ENCODE assay signal across 1 cellular context in the genomic region with DNA sequence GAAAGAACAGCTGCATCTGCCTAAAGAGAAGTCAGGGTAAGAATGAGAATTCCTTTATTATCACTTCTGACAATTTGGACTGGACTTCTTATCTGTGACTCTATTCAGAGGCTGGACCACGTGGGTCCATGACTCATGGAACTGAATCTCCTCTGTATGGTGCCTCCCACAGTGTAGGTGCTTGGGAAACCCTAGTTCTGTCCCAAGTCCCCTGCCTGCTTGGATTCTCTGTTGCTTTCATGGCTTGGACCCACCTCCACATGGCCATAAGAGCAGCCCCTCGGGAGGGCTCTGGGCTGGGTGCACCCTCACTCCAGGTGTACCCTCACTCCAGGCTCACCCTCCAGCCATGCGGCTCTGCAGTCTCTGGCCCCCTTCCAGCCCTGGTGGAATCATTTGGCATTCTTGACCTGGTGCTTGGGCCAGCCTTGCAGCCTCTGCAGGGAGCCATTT.
TF ChIP-seq lines count a peak whose summit lies in the region.

No MANE protein-coding gene starts in this region.

TF ChIP-seq in K562, 482 proteins besides CTCF, POLR2A, EP300 and RAD21 (continued from another document and continues in another):
- TF ChIP-seq, protein P1, sequence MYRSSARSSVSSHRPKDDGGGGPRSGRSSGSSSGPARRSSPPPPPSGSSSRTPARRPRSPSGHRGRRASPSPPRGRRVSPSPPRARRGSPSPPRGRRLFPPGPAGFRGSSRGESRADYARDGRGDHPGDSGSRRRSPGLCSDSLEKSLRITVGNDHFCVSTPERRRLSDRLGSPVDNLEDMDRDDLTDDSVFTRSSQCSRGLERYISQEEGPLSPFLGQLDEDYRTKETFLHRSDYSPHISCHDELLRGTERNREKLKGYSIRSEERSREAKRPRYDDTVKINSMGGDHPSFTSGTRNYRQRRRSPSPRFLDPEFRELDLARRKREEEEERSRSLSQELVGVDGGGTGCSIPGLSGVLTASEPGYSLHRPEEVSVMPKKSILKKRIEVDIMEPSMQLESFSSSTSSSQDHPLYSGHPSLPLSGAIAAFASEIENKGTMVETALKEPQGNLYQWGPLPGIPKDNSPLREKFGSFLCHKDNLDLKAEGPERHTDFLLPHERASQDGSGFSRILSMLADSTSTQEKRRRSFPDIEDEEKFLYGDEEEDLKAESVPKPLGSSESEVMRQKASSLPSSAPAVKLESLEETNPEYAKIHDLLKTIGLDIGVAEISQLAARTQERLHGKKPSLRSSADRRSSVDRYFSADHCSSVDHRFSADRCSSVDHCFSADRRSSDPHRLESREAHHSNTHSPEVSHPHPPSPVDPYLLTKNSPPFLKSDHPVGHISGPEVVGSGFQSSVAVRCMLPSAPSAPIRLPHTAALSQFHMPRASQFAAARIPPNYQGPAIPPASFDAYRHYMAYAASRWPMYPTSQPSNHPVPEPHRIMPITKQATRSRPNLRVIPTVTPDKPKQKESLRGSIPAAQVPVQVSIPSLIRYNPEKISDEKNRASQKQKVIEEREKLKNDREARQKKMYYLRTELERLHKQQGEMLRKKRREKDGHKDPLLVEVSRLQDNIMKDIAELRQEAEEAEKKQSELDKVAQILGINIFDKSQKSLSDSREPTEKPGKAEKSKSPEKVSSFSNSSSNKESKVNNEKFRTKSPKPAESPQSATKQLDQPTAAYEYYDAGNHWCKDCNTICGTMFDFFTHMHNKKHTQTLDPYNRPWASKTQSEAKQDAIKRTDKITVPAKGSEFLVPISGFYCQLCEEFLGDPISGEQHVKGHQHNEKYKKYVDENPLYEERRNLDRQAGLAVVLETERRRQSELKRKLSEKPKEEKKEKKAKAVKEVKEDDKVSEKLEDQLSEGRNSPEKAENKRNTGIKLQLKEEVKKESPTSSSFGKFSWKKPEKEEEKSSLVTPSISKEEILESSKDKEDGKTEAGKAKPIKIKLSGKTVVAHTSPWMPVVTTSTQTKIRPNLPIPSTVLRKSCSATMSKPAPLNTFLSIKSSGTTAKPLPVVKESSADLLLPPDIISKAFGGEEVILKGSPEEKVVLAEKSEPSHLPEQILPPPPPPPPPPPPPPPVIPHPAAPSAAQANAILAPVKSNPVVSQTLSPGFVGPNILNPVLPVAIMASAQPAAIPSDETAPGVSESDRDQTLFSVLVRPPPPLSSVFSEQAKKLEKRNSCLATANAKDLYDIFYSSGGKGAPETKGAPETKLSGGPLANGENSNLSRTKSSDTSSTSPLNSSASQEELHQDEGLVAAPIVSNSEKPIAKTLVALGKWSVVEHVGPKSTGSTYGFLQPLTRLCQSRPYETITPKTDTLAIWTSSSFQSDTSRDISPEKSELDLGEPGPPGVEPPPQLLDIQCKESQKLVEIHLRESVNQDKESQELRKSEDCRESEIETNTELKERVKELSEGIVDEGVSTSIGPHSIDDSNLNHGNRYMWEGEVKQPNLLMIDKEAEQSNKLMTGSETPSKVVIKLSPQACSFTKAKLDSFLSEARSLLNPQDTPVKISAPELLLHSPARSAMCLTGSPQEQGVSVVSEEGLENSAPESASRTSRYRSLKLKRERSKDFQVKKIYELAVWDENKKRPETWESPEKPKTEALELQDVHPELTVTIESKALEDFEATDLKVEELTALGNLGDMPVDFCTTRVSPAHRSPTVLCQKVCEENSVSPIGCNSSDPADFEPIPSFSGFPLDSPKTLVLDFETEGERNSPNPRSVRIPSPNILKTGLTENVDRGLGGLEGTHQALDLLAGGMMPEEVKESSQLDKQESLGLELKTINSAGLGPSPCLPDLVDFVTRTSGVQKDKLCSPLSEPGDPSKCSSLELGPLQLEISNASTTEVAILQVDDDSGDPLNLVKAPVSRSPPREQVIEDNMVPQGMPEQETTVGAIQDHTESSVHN (IDR thresholded peaks at IDR 0.05; ENCODE audit: borderline replicate concordance in 1 of 2, low read depth in 1 of 2), result no peak
- no peak for TF ChIP-seq CXXC5 (CRISPR knock-in tag; IDR thresholded peaks at IDR 0.05)
- no peak for TF ChIP-seq ZNF445 (CRISPR knock-in tag; IDR thresholded peaks at IDR 0.05; ENCODE audit: low read depth)
- peak; percentile 21; the same call in 1 of the 2 replicates for TF ChIP-seq POLR2AphosphoS5 (IDR thresholded peaks at IDR 0.05; ENCODE audit: control insufficient read depth, insufficient read depth, low read depth, low read length)
- peak; percentile 54 for TF ChIP-seq ZNF592 (IDR thresholded peaks at IDR 0.05)
- TF ChIP-seq NFE2 (IDR thresholded peaks at IDR 0.05; ENCODE audit: low read depth), result peak; percentile 51; the same call in 1 of the 2 replicates
- TF ChIP-seq TBL1XR1 (IDR thresholded peaks at IDR 0.05; ENCODE audit: low read length in 2 of 2), result peak in 1 of 2 experiments; percentile 50; a peak in 1 of 4 replicates
- TF ChIP-seq YBX1 (IDR thresholded peaks at IDR 0.05), result no peak
- TF ChIP-seq TRIM28 (IDR thresholded peaks at IDR 0.05), result no peak
- TF ChIP-seq, protein P2, sequence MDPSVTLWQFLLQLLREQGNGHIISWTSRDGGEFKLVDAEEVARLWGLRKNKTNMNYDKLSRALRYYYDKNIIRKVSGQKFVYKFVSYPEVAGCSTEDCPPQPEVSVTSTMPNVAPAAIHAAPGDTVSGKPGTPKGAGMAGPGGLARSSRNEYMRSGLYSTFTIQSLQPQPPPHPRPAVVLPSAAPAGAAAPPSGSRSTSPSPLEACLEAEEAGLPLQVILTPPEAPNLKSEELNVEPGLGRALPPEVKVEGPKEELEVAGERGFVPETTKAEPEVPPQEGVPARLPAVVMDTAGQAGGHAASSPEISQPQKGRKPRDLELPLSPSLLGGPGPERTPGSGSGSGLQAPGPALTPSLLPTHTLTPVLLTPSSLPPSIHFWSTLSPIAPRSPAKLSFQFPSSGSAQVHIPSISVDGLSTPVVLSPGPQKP (CRISPR knock-in tag; IDR thresholded peaks at IDR 0.05), result no peak
- TF ChIP-seq U2AF2 (optimal IDR thresholded peaks at IDR 0.05; ENCODE audit: low read depth, low read length), result no peak
- 0 out of 2 replicates have a peak, but pooled peaks have one; percentile 9 for TF ChIP-seq TFAP4 (CRISPR knock-in tag; IDR thresholded peaks at IDR 0.05; ENCODE audit: borderline replicate concordance)
- no peak for TF ChIP-seq BRD4 (IDR thresholded peaks at IDR 0.05)
- TF ChIP-seq ZNF77 (CRISPR knock-in tag; IDR thresholded peaks at IDR 0.05), result no peak
- TF ChIP-seq RFX7 (CRISPR knock-in tag; IDR thresholded peaks at IDR 0.05), result no peak
- no peak for TF ChIP-seq ZNF263 (CRISPR knock-in tag; IDR thresholded peaks at IDR 0.05; ENCODE audit: borderline replicate concordance)
- no peak for TF ChIP-seq ZNF589 (CRISPR knock-in tag; IDR thresholded peaks at IDR 0.05; ENCODE audit: low read depth)
- TF ChIP-seq, protein P3, sequence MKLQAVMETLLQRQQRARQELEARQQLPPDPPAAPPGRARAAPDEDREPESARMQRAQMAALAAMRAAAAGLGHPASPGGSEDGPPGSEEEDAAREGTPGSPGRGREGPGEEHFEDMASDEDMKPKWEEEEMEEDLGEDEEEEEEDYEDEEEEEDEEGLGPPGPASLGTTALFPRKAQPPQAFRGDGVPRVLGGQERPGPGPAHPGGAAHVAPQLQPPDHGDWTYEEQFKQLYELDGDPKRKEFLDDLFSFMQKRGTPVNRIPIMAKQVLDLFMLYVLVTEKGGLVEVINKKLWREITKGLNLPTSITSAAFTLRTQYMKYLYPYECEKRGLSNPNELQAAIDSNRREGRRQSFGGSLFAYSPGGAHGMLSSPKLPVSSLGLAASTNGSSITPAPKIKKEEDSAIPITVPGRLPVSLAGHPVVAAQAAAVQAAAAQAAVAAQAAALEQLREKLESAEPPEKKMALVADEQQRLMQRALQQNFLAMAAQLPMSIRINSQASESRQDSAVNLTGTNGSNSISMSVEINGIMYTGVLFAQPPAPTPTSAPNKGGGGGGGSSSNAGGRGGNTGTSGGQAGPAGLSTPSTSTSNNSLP (IDR thresholded peaks at IDR 0.05; ENCODE audit: borderline replicate concordance, low read depth, low read length), result peak; percentile 28; the same call in 1 of the 2 replicates
- no peak for TF ChIP-seq CBX3 (IDR thresholded peaks at IDR 0.05; ENCODE audit: borderline replicate concordance in 1 of 2, low read length in 2 of 2)
- peak; percentile 37 for TF ChIP-seq RBBP5 (IDR thresholded peaks at IDR 0.05; ENCODE audit: borderline replicate concordance, insufficient read depth, low read length, poor library complexity, severe bottlenecking)
- TF ChIP-seq SMARCE1 (IDR thresholded peaks at IDR 0.05), result peak; percentile 88
- TF ChIP-seq ETV5 (CRISPR knock-in tag; IDR thresholded peaks at IDR 0.05; ENCODE audit: low read depth), result no peak
- peak; percentile 56; the same call in 1 of the 2 replicates for TF ChIP-seq TAL1 (IDR thresholded peaks at IDR 0.05)
- no peak for TF ChIP-seq ZNF165 (CRISPR knock-in tag; IDR thresholded peaks at IDR 0.05; ENCODE audit: borderline replicate concordance)
- TF ChIP-seq, protein P4, sequence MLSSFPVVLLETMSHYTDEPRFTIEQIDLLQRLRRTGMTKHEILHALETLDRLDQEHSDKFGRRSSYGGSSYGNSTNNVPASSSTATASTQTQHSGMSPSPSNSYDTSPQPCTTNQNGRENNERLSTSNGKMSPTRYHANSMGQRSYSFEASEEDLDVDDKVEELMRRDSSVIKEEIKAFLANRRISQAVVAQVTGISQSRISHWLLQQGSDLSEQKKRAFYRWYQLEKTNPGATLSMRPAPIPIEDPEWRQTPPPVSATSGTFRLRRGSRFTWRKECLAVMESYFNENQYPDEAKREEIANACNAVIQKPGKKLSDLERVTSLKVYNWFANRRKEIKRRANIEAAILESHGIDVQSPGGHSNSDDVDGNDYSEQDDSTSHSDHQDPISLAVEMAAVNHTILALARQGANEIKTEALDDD (IDR thresholded peaks at IDR 0.05), result no peak; the same call in 1 of the 2 replicates
- 0 out of 4 replicates have a peak, but pooled peaks of 1 of the 2 experiments have one; percentile 42 for TF ChIP-seq TEAD1 (CRISPR knock-in tag; IDR thresholded peaks at IDR 0.05)
- peak; percentile 79 for TF ChIP-seq L3MBTL2 (IDR thresholded peaks at IDR 0.05)
- TF ChIP-seq, protein P5, sequence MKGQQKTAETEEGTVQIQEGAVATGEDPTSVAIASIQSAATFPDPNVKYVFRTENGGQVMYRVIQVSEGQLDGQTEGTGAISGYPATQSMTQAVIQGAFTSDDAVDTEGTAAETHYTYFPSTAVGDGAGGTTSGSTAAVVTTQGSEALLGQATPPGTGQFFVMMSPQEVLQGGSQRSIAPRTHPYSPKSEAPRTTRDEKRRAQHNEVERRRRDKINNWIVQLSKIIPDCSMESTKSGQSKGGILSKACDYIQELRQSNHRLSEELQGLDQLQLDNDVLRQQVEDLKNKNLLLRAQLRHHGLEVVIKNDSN (CRISPR knock-in tag; IDR thresholded peaks at IDR 0.05), result peak; percentile 88
- TF ChIP-seq HLTF (IDR thresholded peaks at IDR 0.05), result no peak
- no peak for TF ChIP-seq NCOA1 (IDR thresholded peaks at IDR 0.05; ENCODE audit: low read depth)
- peak; percentile 87 for TF ChIP-seq SMARCA4 (IDR thresholded peaks at IDR 0.05)
- TF ChIP-seq SRSF7 (optimal IDR thresholded peaks at IDR 0.05; ENCODE audit: low read depth, low read length), result no peak
- 0 out of 2 replicates have a peak, but pooled peaks have one; percentile 54 for TF ChIP-seq MXI1 (IDR thresholded peaks at IDR 0.05; ENCODE audit: low read depth, low read length)
- TF ChIP-seq HMG20B (CRISPR knock-in tag; IDR thresholded peaks at IDR 0.05), result no peak
- TF ChIP-seq HDAC1 (IDR thresholded peaks at IDR 0.05), result peak in 1 of 2 experiments; percentile 55; a peak in 1 of 4 replicates
- TF ChIP-seq KDM4B (IDR thresholded peaks at IDR 0.05; ENCODE audit: borderline replicate concordance in 2 of 2, low read depth in 1 of 2), result no peak
- TF ChIP-seq JUND (IDR thresholded peaks at IDR 0.05; ENCODE audit: borderline replicate concordance, low read depth, low read length), result peak; percentile 97
- peak; percentile 96 for TF ChIP-seq JUND (tag; IDR thresholded peaks at IDR 0.05; ENCODE audit: borderline replicate concordance, low read depth, low read length)
- TF ChIP-seq ATF3 (IDR thresholded peaks at IDR 0.05), result peak; percentile 89
- TF ChIP-seq ATF3 (CRISPR knock-in tag; conservative IDR thresholded peaks at IDR 0.05), result no peak
- TF ChIP-seq ZZZ3 (IDR thresholded peaks at IDR 0.05), result no peak
- peak; percentile 29; the same call in 1 of the 2 replicates for TF ChIP-seq HDAC2 (IDR thresholded peaks at IDR 0.05)
- TF ChIP-seq NR3C1 (CRISPR knock-in tag; IDR thresholded peaks at IDR 0.05), result no peak
- no peak for TF ChIP-seq SETDB1 (IDR thresholded peaks at IDR 0.05; ENCODE audit: low read length)
- no peak; the same call in 1 of the 2 replicates for TF ChIP-seq SP1 (CRISPR knock-in tag; IDR thresholded peaks at IDR 0.05)
